1 cellular context compared by ENCODE assay signal in the genomic region with DNA sequence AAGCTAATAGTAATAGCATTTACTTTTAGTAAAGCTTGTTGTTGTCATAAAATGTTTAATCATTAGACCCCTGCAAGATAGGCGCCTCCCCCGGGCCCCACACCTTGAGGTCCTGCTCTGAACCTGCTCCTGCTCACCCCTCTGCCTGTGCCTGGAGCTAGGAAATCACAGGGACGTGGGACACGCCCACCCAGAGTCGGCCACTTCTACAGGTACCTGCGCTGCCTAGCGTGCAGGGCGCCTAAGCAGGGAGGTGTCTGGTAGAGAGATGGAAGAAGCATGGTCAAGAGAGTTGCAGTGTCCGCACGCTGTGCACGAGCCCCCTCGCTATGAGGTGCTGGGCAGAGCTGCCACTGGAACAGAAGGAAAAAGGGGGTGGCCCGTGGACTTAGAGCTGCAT.
TF ChIP-seq lines count a peak whose summit lies in the region.

No MANE protein-coding gene starts in this region.

TF ChIP-seq in GM23338, 12 proteins besides CTCF, POLR2A, EP300 and RAD21 (continued from another document):
- TF ChIP-seq, protein P1, sequence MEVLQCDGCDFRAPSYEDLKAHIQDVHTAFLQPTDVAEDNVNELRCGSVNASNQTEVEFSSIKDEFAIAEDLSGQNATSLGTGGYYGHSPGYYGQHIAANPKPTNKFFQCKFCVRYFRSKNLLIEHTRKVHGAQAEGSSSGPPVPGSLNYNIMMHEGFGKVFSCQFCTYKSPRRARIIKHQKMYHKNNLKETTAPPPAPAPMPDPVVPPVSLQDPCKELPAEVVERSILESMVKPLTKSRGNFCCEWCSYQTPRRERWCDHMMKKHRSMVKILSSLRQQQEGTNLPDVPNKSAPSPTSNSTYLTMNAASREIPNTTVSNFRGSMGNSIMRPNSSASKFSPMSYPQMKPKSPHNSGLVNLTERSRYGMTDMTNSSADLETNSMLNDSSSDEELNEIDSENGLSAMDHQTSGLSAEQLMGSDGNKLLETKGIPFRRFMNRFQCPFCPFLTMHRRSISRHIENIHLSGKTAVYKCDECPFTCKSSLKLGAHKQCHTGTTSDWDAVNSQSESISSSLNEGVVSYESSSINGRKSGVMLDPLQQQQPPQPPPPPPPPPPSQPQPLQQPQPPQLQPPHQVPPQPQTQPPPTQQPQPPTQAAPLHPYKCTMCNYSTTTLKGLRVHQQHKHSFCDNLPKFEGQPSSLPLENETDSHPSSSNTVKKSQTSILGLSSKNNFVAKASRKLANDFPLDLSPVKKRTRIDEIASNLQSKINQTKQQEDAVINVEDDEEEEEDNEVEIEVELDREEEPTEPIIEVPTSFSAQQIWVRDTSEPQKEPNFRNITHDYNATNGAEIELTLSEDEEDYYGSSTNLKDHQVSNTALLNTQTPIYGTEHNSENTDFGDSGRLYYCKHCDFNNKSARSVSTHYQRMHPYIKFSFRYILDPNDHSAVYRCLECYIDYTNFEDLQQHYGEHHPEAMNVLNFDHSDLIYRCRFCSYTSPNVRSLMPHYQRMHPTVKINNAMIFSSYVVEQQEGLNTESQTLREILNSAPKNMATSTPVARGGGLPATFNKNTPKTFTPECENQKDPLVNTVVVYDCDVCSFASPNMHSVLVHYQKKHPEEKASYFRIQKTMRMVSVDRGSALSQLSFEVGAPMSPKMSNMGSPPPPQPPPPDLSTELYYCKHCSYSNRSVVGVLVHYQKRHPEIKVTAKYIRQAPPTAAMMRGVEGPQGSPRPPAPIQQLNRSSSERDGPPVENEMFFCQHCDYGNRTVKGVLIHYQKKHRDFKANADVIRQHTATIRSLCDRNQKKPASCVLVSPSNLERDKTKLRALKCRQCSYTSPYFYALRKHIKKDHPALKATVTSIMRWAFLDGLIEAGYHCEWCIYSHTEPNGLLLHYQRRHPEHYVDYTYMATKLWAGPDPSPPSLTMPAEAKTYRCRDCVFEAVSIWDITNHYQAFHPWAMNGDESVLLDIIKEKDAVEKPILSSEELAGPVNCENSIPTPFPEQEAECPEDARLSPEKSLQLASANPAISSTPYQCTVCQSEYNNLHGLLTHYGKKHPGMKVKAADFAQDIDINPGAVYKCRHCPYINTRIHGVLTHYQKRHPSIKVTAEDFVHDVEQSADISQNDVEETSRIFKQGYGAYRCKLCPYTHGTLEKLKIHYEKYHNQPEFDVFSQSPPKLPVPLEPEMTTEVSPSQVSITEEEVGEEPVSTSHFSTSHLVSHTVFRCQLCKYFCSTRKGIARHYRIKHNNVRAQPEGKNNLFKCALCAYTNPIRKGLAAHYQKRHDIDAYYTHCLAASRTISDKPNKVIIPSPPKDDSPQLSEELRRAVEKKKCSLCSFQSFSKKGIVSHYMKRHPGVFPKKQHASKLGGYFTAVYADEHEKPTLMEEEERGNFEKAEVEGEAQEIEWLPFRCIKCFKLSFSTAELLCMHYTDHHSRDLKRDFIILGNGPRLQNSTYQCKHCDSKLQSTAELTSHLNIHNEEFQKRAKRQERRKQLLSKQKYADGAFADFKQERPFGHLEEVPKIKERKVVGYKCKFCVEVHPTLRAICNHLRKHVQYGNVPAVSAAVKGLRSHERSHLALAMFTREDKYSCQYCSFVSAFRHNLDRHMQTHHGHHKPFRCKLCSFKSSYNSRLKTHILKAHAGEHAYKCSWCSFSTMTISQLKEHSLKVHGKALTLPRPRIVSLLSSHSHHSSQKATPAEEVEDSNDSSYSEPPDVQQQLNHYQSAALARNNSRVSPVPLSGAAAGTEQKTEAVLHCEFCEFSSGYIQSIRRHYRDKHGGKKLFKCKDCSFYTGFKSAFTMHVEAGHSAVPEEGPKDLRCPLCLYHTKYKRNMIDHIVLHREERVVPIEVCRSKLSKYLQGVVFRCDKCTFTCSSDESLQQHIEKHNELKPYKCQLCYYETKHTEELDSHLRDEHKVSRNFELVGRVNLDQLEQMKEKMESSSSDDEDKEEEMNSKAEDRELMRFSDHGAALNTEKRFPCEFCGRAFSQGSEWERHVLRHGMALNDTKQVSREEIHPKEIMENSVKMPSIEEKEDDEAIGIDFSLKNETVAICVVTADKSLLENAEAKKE (CRISPR knock-in tag; IDR thresholded peaks at IDR 0.05) = no peak
- TF ChIP-seq ZNF331 (CRISPR knock-in tag; IDR thresholded peaks at IDR 0.05; ENCODE audit: low read depth) = no peak
